Comparison of ENCODE assay signal across 7 cellular contexts in genomic region chr9:126500600-126501382, GRCh38.
DNase-seq lines count a peak whose midpoint lies in the region; ATAC-seq and TF ChIP-seq lines count a peak whose summit lies in the region.

No MANE protein-coding gene starts in this region.

- H3K27me3 ChIP-seq in body of pancreas (peaks cover 0 to 8% of the 10 kb centered on the region in 2 donors), iPS-15b (ENCODE audit: control insufficient read depth, insufficient read depth, low read length) (peaks cover 4% of the 10 kb centered on the region), smooth muscle cell (ENCODE audit: low read depth) (peaks cover 11% of the 10 kb centered on the region)

- TF ChIP-seq CTCF in GM10266 (IDR thresholded peaks at IDR 0.05; ENCODE audit: control insufficient read depth, insufficient read depth, low read depth, missing control alignments) (peak; percentile 92), body of pancreas (IDR thresholded peaks at IDR 0.05) (peak; percentile 87 to 94 (median 92)), smooth muscle cell (IDR thresholded peaks at IDR 0.05; ENCODE audit: borderline replicate concordance, insufficient read depth, poor library complexity, severe bottlenecking) (peak; percentile 97)

- H3K4me1 ChIP-seq in body of pancreas (peaks cover 22% of the 10 kb centered on the region), iPS-15b (ENCODE audit: control insufficient read depth, insufficient read depth, low read length) (peaks cover 2% of the 10 kb centered on the region), smooth muscle cell (ENCODE audit: low read depth) (peaks cover 4% of the 10 kb centered on the region)

- DNase-seq in GM10266 (ENCODE audit: extremely low spot score) (peak; percentile 87), NCI-H128 (lab: John Stamatoyannopoulos, UW; ENCODE audit: unreplicated experiment) (peak; percentile 56), UCSD-AML1 (lab: John Stamatoyannopoulos, UW; ENCODE audit: unreplicated experiment) (peak; percentile 73), body of pancreas (peak; percentile 69 to 78 (median 73)), smooth muscle cell (lab: John Stamatoyannopoulos, UW; ENCODE audit: unreplicated experiment) (peak; percentile 52)

- H2AFZ ChIP-seq in smooth muscle cell (ENCODE audit: low read depth) = no peak overlapping the region

- no peaks in the 10 kb centered on the region for H3K36me3 ChIP-seq in body of pancreas (replicated peaks in 1 of 2; ENCODE audit: insufficient read depth in 1 of 2, low read depth in 2 of 2)
- H3K36me3 ChIP-seq in iPS-15b (ENCODE audit: control insufficient read depth, insufficient read depth, low read length) = no peaks in the 10 kb centered on the region
- no peaks in the 10 kb centered on the region for H3K36me3 ChIP-seq in smooth muscle cell (ENCODE audit: low read depth)

- H4K20me1 ChIP-seq in smooth muscle cell (ENCODE audit: low read depth) = peaks cover 9% of the 10 kb centered on the region

- no peaks in the 10 kb centered on the region for H3K9me3 ChIP-seq in body of pancreas
- H3K9me3 ChIP-seq in iPS-15b (ENCODE audit: control insufficient read depth, insufficient read depth, low read length) = no peaks in the 10 kb centered on the region
- no peaks in the 10 kb centered on the region for H3K9me3 ChIP-seq in smooth muscle cell (replicated peaks; ENCODE audit: low read depth)

- intact Hi-C loops in body of pancreas (cut with DNase I) = loop anchor here (5.0 kb wide), 1 partner anchor 57 kb away; no protein-coding TSS in a partner anchor

- H3K4me3 ChIP-seq in body of pancreas = no peak overlapping the region
- H3K4me3 ChIP-seq in iPS-15b (ENCODE audit: low read depth, low read length) = peak overlapping the region; percentile 65
- H3K4me3 ChIP-seq in smooth muscle cell = no peak overlapping the region

- ATAC-seq in body of pancreas (peak; percentile 65), HG02852 (IDR thresholded peaks at IDR 0.05; ENCODE audit: unreplicated experiment) (no peak)

- TF ChIP-seq POLR2A in body of pancreas (IDR thresholded peaks at IDR 0.05) = no peak

- no peaks in the 10 kb centered on the region for H3K79me2 ChIP-seq in smooth muscle cell (ENCODE audit: low read depth)

- no peak overlapping the region for H3K4me2 ChIP-seq in smooth muscle cell

- WGBS in body of pancreas, 2 donors = 29 to 34% methylated on average over 12 to 37 of the region's 37 CpGs
- 15% methylated on average over 37 of the region's 37 CpGs for WGBS in smooth muscle cell (ENCODE audit: low lambda C conversion rate)

- H3K27ac ChIP-seq in body of pancreas (no peak overlapping the region), smooth muscle cell (ENCODE audit: low read depth) (no peak overlapping the region)

- no peaks in the 10 kb centered on the region for H3F3A ChIP-seq in smooth muscle cell (ENCODE audit: low read depth)

- H3K9ac ChIP-seq in iPS-15b (ENCODE audit: low read depth, low read length) = no peak overlapping the region
- H3K9ac ChIP-seq in smooth muscle cell (ENCODE audit: low read depth) = no peak overlapping the region
